8 cellular contexts compared by ENCODE assay signal in the genomic region with DNA sequence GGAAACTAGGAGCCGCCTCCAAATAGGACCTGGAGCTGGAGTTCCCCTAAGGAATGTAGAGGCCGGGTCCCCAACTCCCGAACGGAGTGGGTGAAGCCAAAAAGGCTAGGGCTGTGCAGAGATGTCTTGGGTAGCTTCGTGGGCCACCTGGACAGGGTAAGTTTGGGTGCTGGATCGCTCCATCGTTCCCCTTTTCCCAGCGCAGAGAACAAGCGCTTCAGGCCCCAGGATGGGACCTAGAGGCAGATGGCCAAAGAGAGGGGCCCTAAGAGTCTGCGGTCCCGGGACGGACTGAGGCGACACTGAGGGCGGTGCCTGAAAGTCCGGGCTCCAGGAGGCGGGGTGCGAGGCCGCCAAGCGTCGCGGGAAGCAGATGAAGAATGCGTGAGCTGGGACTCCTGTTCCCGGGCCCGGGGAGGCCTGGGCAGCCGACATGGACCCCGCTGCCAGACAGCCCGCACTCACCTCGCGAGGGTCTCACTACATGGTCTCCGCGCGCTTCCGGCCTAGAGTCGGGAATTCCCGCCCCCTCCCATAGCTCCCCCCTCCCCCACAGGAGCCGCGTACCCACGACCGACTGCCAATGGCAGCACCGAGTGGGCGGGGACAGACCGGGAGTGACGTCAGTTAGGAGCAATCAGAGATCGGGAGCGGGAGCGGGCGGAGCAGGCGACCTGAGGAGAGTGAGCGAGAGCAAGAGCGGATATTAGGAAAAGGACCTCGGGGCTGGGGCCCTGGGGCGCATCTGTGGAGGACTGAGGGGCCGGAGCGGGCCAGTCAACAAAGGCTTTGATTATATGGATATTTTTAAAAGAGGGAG. TPM values are rescaled to one million over a fixed set of nuclear protein-coding genes. Genes with fewer than 3 reads are reported as not detected.
A peak's percentile ranks its signal among the peaks of the same experiment; 100 is the strongest.
DNase-seq lines count a peak whose midpoint lies in the region; ATAC-seq, FAIRE-seq and TF ChIP-seq lines count a peak whose summit lies in the region.

A gene with protein sequence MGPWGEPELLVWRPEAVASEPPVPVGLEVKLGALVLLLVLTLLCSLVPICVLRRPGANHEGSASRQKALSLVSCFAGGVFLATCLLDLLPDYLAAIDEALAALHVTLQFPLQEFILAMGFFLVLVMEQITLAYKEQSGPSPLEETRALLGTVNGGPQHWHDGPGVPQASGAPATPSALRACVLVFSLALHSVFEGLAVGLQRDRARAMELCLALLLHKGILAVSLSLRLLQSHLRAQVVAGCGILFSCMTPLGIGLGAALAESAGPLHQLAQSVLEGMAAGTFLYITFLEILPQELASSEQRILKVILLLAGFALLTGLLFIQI (minus strand): TSS at position 508 of the 820 bp plus-strand sequence. CDS start 822 bp downstream, outside the sequence.

- WGBS in prostate gland: under 1% methylated on average over 48 of the region's 54 CpGs

- peak; percentile 96 for FAIRE-seq in GM12891 (lab: Jason Lieb, UNC)

- H3K9me3 ChIP-seq in left ventricle myocardium inferior (replicated peaks) (no peaks in the 10 kb centered on the region), prostate gland (no peaks in the 10 kb centered on the region)

- TF ChIP-seq POLR2A in GM12891 (IDR thresholded peaks at IDR 0.05; ENCODE audit: low read depth, low read length) (no peak; the same call in 1 of the 2 replicates), prostate gland (IDR thresholded peaks at IDR 0.05) (peak; percentile 83)

- ATAC-seq in HG02938 (IDR thresholded peaks at IDR 0.05; ENCODE audit: unreplicated experiment): peak; percentile 43

- TF ChIP-seq CTCF in left ventricle myocardium inferior (IDR thresholded peaks at IDR 0.05; ENCODE audit: borderline replicate concordance): no peak
- no peak for TF ChIP-seq CTCF in prostate gland (IDR thresholded peaks at IDR 0.05)

- H3K36me3 ChIP-seq in left ventricle myocardium inferior: peaks cover 16% of the 10 kb centered on the region
- H3K36me3 ChIP-seq in prostate gland: no peaks in the 10 kb centered on the region

- DNase-seq in GM12891 (ENCODE audit: insufficient read length, low spot score) (peak; percentile 83), NCI-H2029 (lab: John Stamatoyannopoulos, UW) (peak; percentile 96), amygdala (lab: John Stamatoyannopoulos, UW) (peak in 55 of 56 donors; percentile 68 to 98 (median 95)), left ventricle myocardium inferior (peak; percentile 99), prostate gland (ENCODE audit: low spot score) (peak; percentile 99), ureter (ENCODE audit: low spot score) (peak; percentile 100)

- H3K27ac ChIP-seq in left ventricle myocardium inferior (replicated peaks): peak within 1 kb of the TSS; percentile 98
- peak within 1 kb of the TSS; percentile 95 to 97 for H3K27ac ChIP-seq in prostate gland

- intact Hi-C loops in T-helper 2 cell treated with Interferon-gamma antibody and Interleukin-4, amounts not matched to agents 100 ng/mL and 5 ng/mL, for 36 hours (cut with micrococcal nuclease): loop anchor here (1.0 to 10.0 kb wide), 3 partner anchors 27 to 428 kb away; a partner anchor contains a TSS
- intact Hi-C loops in left ventricle myocardium inferior (cut with micrococcal nuclease) (no loop called here), prostate gland (cut with DNase I) (no loop called here)

- H3K27me3 ChIP-seq in left ventricle myocardium inferior (ENCODE audit: low read depth): no peaks in the 10 kb centered on the region
- H3K27me3 ChIP-seq in prostate gland (replicated peaks; ENCODE audit: insufficient read depth): no peaks in the 10 kb centered on the region

- peak within 1 kb of the TSS; percentile 80 for H3K4me3 ChIP-seq in left ventricle myocardium inferior
- H3K4me3 ChIP-seq in prostate gland: peak within 1 kb of the TSS; percentile 61 to 78

- H3K4me1 ChIP-seq in left ventricle myocardium inferior (peaks cover 80% of the 10 kb centered on the region), prostate gland (replicated peaks) (peaks cover 4% of the 10 kb centered on the region)

TF ChIP-seq in GM12891, 5 proteins besides CTCF, POLR2A, EP300 and RAD21:
- TF ChIP-seq SPI1 (IDR thresholded peaks at IDR 0.05; ENCODE audit: low read depth, low read length) (no peak), POU2F2 (IDR thresholded peaks at IDR 0.05; ENCODE audit: low read depth, low read length) (no peak), TAF1 (IDR thresholded peaks at IDR 0.05; ENCODE audit: low read depth, low read length) (peak; percentile 66; the same call in 1 of the 2 replicates), POLR2AphosphoS5 (IDR thresholded peaks at IDR 0.05; ENCODE audit: low read depth, low read length) (peak; percentile 78), PAX5 (IDR thresholded peaks at IDR 0.05; ENCODE audit: insufficient read depth, low read length, severe bottlenecking) (no peak)

RNA-seq across cellular contexts. Expression of the gene that starts here (rescaled TPM):
- polyA plus RNA-seq in GM12891 (2012; ENCODE audit: low read depth, missing spikeins): 54.0 TPM
- total RNA-seq in T-helper 2 cell treated with Interferon-gamma antibody and Interleukin-4, amounts not matched to agents 100 ng/mL and 5 ng/mL, for 36 hours: 41.2 and 44.1 TPM in 2 replicates
- total RNA-seq in left ventricle myocardium inferior: 39.8 TPM
- 100 to 1,000 TPM in 1 of 2 donors, 10 to 100 TPM in 1; 88.6 to 122 TPM for total RNA-seq in prostate gland
- 62.6 TPM for total RNA-seq in ureter

Comparison
In these comparisons a context has a peak if more than half of its experiments do, and no peak if none do; other contexts are left out.
1. Peak in every context shown above with its lines: DNase-seq, ATAC-seq, H3K4me3 ChIP-seq and H3K27ac ChIP-seq.